Comparison of ENCODE assay signal across 8 cellular contexts in genomic region chr15:92903588-92903955, GRCh38. TPM values are rescaled to one million over a fixed set of nuclear protein-coding genes. Genes with fewer than 3 reads are reported as not detected.
DNase-seq lines count a peak whose midpoint lies in the region; ATAC-seq and TF ChIP-seq lines count a peak whose summit lies in the region.

No MANE protein-coding gene starts in this region.

- intact Hi-C loops in natural killer cell (cut with micrococcal nuclease), result loop anchor here (5.0 kb wide), 1 partner anchor 71 kb away; no protein-coding TSS in a partner anchor

- TF ChIP-seq CTCF in BJ (IDR thresholded peaks at IDR 0.05; ENCODE audit: insufficient read depth, low read depth, low read length) (no peak), LNCaP clone FGC (IDR thresholded peaks at IDR 0.05; ENCODE audit: control insufficient read depth, extremely low read depth, insufficient read depth) (no peak), natural killer cell (IDR thresholded peaks at IDR 0.05) (no peak)

- CTCF ChIA-PET in BJ (lab: Yijun Ruan, JAX), result interaction anchor here (0.9 to 2.9 kb wide), 3 partner anchors 21 to 107 kb away, joined by 3 to 13 read pairs (median 5); no protein-coding TSS in a partner anchor

- no peaks in the 10 kb centered on the region for H3K27me3 ChIP-seq in BJ (ENCODE audit: control insufficient read depth, insufficient read depth, low read length)

- peaks cover 75% of the 10 kb centered on the region in 2 donors for H3K4me1 Mint-ChIP-seq in natural killer cell

- peak overlapping the region; percentile 33 for H3K4me3 ChIP-seq in BJ (ENCODE audit: low read depth, low read length)
- H3K4me3 ChIP-seq in LNCaP clone FGC (ENCODE audit: low read depth, low read length), result peak overlapping the region; percentile 61

- POLR2A ChIA-PET in BJ (lab: Charles Lee), result interaction anchor here (0.5 to 1.4 kb wide), 5 partner anchors 19 to 113 kb away, joined by 3 to 9 read pairs (median 3); no protein-coding TSS in a partner anchor

- no peaks in the 10 kb centered on the region for H3K36me3 ChIP-seq in BJ (ENCODE audit: control insufficient read depth, insufficient read depth, low read length)

- H3K36me3 Mint-ChIP-seq in natural killer cell, result no peaks in the 10 kb centered on the region

- ATAC-seq in natural killer cell (no peak), GM18858 (IDR thresholded peaks at IDR 0.05; ENCODE audit: unreplicated experiment) (no peak)

- DNase-seq in BJ (ENCODE audit: low read depth) (no peak), LNCaP clone FGC (ENCODE audit: low read depth) (no peak), natural killer cell (no peak), LoVo (ENCODE audit: low spot score) (no peak), medulla oblongata (ENCODE audit: extremely low spot score) (no peak), NCI-H2171 (lab: John Stamatoyannopoulos, UW) (no peak)

- peak overlapping the region; percentile 99 to 100 for H3K27ac Mint-ChIP-seq in natural killer cell

- peak overlapping the region; percentile 93 for H3K4me3 Mint-ChIP-seq in natural killer cell

- H3K27ac ChIP-seq in cingulate gyrus (ENCODE audit: low read depth, low read length), result peak overlapping the region; percentile 99

- peaks cover 0 to 6% of the 10 kb centered on the region in 2 donors for H3K9me3 Mint-ChIP-seq in natural killer cell

- no peaks in the 10 kb centered on the region for H3K27me3 Mint-ChIP-seq in natural killer cell (ENCODE audit: low read depth in 2 of 2)

RNA-seq across cellular contexts. Expression of gene CHD2, which starts 3.4 kb away (rescaled TPM):
- polyA plus RNA-seq in BJ (2011; rRNA removed), result 38.2 and 47.3 TPM in 2 replicates
- polyA minus RNA-seq in BJ (2011; rRNA and poly(A)+ RNA removed), result 59.7 and 67.5 TPM in 2 replicates
- total RNA-seq in natural killer cell, result 100 to 1,000 TPM; 418 to 449 (median 441) TPM
